ENCODE assay signal across 1 cellular context in the genomic region with DNA sequence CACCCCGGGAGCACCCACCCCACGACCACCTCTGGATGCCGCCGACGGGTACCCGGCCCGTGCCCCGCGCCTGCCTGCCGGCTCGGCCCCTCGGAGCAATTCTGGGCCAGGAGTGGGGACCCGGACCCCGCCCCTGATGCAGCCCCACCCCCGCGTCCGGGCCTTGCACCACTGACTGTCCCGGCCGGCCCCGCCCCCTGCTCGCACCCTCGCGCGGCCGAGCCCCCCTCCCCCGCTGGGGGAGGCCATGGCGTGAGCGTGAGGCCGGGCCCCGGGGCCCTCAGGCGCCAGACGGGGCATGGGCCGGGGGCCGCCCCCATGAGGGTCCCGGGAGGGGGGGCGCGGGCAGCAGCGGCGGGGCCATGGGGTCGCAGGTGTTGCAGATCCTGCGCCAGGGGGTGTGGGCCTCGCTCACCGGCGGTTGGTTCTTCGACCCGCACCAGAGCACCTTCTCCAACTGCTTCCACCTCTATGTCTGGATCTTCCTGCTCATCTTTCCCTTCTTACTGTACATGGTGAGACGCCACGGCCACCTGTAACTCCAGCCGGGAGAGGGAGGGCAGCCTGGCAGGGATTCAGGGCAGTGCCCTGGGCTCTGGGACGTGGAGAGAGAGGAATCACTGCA.
TF ChIP-seq lines count a peak whose summit lies in the region.

No MANE protein-coding gene starts in this region.

TF ChIP-seq in K562, 482 proteins besides CTCF, POLR2A, EP300 and RAD21 (continued from another document and continues in another):
- TF ChIP-seq, protein P1, sequence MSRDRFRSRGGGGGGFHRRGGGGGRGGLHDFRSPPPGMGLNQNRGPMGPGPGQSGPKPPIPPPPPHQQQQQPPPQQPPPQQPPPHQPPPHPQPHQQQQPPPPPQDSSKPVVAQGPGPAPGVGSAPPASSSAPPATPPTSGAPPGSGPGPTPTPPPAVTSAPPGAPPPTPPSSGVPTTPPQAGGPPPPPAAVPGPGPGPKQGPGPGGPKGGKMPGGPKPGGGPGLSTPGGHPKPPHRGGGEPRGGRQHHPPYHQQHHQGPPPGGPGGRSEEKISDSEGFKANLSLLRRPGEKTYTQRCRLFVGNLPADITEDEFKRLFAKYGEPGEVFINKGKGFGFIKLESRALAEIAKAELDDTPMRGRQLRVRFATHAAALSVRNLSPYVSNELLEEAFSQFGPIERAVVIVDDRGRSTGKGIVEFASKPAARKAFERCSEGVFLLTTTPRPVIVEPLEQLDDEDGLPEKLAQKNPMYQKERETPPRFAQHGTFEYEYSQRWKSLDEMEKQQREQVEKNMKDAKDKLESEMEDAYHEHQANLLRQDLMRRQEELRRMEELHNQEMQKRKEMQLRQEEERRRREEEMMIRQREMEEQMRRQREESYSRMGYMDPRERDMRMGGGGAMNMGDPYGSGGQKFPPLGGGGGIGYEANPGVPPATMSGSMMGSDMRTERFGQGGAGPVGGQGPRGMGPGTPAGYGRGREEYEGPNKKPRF (IDR thresholded peaks at IDR 0.05; ENCODE audit: low read depth, low read length), result no peak
- peak; percentile 38; the same call in 1 of the 2 replicates for TF ChIP-seq EGR1 (conservative IDR thresholded peaks at IDR 0.05)
- TF ChIP-seq ETV5 (CRISPR knock-in tag; IDR thresholded peaks at IDR 0.05; ENCODE audit: low read depth), result 0 out of 2 replicates have a peak, but pooled peaks have one; percentile 12
- TF ChIP-seq, protein P2, sequence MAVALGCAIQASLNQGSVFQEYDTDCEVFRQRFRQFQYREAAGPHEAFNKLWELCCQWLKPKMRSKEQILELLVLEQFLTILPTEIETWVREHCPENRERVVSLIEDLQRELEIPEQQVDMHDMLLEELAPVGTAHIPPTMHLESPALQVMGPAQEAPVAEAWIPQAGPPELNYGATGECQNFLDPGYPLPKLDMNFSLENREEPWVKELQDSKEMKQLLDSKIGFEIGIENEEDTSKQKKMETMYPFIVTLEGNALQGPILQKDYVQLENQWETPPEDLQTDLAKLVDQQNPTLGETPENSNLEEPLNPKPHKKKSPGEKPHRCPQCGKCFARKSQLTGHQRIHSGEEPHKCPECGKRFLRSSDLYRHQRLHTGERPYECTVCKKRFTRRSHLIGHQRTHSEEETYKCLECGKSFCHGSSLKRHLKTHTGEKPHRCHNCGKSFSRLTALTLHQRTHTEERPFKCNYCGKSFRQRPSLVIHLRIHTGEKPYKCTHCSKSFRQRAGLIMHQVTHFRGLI (CRISPR knock-in tag; IDR thresholded peaks at IDR 0.05), result no peak
- TF ChIP-seq SAP30 (IDR thresholded peaks at IDR 0.05; ENCODE audit: borderline replicate concordance, insufficient read depth, low read depth, low read length, poor library complexity, severe bottlenecking), result peak; percentile 58
- TF ChIP-seq, protein P3, sequence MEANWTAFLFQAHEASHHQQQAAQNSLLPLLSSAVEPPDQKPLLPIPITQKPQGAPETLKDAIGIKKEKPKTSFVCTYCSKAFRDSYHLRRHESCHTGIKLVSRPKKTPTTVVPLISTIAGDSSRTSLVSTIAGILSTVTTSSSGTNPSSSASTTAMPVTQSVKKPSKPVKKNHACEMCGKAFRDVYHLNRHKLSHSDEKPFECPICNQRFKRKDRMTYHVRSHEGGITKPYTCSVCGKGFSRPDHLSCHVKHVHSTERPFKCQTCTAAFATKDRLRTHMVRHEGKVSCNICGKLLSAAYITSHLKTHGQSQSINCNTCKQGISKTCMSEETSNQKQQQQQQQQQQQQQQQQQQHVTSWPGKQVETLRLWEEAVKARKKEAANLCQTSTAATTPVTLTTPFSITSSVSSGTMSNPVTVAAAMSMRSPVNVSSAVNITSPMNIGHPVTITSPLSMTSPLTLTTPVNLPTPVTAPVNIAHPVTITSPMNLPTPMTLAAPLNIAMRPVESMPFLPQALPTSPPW (CRISPR knock-in tag; IDR thresholded peaks at IDR 0.05), result peak; percentile 82
- TF ChIP-seq KHSRP (IDR thresholded peaks at IDR 0.05), result no peak
- no peak for TF ChIP-seq PURB (CRISPR knock-in tag; IDR thresholded peaks at IDR 0.05; ENCODE audit: low read depth)
- peak; percentile 29 for TF ChIP-seq PHF20 (IDR thresholded peaks at IDR 0.05; ENCODE audit: partially characterized antibody)
- TF ChIP-seq YY1 (IDR thresholded peaks at IDR 0.05; ENCODE audit: borderline replicate concordance in 1 of 3, control insufficient read depth in 1 of 3, extremely low read depth in 1 of 3, insufficient read depth in 3 of 3, insufficient read length in 1 of 3, insufficient replicate concordance in 2 of 3, low read depth in 1 of 3, low read length in 2 of 3), result peak in 1 of 3 experiments; percentile 48
- TF ChIP-seq KLF6 (CRISPR knock-in tag; IDR thresholded peaks at IDR 0.05; ENCODE audit: borderline replicate concordance), result no peak
- peak in 1 of 2 experiments; percentile 45; a peak in 1 of 4 replicates for TF ChIP-seq SIN3A (IDR thresholded peaks at IDR 0.05; ENCODE audit: borderline replicate concordance in 2 of 2, control insufficient read depth in 1 of 2, low read depth in 2 of 2, low read length in 2 of 2)
- TF ChIP-seq RB1 (IDR thresholded peaks at IDR 0.05; ENCODE audit: low read depth), result 0 out of 2 replicates have a peak, but pooled peaks have one; percentile 46
- TF ChIP-seq ZBTB7A (IDR thresholded peaks at IDR 0.05; ENCODE audit: borderline replicate concordance, control insufficient read depth, low read depth, low read length), result peak; percentile 77; the same call in 1 of the 2 replicates
- TF ChIP-seq, protein P4, sequence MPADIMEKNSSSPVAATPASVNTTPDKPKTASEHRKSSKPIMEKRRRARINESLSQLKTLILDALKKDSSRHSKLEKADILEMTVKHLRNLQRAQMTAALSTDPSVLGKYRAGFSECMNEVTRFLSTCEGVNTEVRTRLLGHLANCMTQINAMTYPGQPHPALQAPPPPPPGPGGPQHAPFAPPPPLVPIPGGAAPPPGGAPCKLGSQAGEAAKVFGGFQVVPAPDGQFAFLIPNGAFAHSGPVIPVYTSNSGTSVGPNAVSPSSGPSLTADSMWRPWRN (IDR thresholded peaks at IDR 0.05; ENCODE audit: low read depth), result no peak
- TF ChIP-seq, protein P5, sequence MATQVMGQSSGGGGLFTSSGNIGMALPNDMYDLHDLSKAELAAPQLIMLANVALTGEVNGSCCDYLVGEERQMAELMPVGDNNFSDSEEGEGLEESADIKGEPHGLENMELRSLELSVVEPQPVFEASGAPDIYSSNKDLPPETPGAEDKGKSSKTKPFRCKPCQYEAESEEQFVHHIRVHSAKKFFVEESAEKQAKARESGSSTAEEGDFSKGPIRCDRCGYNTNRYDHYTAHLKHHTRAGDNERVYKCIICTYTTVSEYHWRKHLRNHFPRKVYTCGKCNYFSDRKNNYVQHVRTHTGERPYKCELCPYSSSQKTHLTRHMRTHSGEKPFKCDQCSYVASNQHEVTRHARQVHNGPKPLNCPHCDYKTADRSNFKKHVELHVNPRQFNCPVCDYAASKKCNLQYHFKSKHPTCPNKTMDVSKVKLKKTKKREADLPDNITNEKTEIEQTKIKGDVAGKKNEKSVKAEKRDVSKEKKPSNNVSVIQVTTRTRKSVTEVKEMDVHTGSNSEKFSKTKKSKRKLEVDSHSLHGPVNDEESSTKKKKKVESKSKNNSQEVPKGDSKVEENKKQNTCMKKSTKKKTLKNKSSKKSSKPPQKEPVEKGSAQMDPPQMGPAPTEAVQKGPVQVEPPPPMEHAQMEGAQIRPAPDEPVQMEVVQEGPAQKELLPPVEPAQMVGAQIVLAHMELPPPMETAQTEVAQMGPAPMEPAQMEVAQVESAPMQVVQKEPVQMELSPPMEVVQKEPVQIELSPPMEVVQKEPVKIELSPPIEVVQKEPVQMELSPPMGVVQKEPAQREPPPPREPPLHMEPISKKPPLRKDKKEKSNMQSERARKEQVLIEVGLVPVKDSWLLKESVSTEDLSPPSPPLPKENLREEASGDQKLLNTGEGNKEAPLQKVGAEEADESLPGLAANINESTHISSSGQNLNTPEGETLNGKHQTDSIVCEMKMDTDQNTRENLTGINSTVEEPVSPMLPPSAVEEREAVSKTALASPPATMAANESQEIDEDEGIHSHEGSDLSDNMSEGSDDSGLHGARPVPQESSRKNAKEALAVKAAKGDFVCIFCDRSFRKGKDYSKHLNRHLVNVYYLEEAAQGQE (CRISPR knock-in tag; IDR thresholded peaks at IDR 0.05; ENCODE audit: low read depth), result no peak
- TF ChIP-seq, protein P6, sequence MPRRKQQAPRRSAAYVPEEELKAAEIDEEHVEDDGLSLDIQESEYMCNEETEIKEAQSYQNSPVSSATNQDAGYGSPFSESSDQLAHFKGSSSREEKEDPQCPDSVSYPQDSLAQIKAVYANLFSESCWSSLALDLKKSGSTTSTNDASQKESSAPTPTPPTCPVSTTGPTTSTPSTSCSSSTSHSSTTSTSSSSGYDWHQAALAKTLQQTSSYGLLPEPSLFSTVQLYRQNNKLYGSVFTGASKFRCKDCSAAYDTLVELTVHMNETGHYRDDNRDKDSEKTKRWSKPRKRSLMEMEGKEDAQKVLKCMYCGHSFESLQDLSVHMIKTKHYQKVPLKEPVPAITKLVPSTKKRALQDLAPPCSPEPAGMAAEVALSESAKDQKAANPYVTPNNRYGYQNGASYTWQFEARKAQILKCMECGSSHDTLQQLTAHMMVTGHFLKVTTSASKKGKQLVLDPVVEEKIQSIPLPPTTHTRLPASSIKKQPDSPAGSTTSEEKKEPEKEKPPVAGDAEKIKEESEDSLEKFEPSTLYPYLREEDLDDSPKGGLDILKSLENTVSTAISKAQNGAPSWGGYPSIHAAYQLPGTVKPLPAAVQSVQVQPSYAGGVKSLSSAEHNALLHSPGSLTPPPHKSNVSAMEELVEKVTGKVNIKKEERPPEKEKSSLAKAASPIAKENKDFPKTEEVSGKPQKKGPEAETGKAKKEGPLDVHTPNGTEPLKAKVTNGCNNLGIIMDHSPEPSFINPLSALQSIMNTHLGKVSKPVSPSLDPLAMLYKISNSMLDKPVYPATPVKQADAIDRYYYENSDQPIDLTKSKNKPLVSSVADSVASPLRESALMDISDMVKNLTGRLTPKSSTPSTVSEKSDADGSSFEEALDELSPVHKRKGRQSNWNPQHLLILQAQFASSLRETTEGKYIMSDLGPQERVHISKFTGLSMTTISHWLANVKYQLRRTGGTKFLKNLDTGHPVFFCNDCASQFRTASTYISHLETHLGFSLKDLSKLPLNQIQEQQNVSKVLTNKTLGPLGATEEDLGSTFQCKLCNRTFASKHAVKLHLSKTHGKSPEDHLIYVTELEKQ (CRISPR knock-in tag; IDR thresholded peaks at IDR 0.05), result no peak
- TF ChIP-seq CCNT2 (IDR thresholded peaks at IDR 0.05; ENCODE audit: borderline replicate concordance, extremely low read depth, insufficient read length, low read depth, low read length), result peak; percentile 10
- TF ChIP-seq MYC (IDR thresholded peaks at IDR 0.05; ENCODE audit: low read depth, low read length), result peak; percentile 5; the same call in 1 of the 2 replicates
- no peak for TF ChIP-seq MYC (CRISPR knock-in tag; IDR thresholded peaks at IDR 0.05; ENCODE audit: borderline replicate concordance, low read depth)
- no peak for TF ChIP-seq KLF13 (tag; IDR thresholded peaks at IDR 0.05; ENCODE audit: borderline replicate concordance, low read depth)
- TF ChIP-seq RNF2 (IDR thresholded peaks at IDR 0.05), result no peak
- no peak for TF ChIP-seq NFYB (IDR thresholded peaks at IDR 0.05; ENCODE audit: extremely low read depth, insufficient read length)
- TF ChIP-seq, protein P7, sequence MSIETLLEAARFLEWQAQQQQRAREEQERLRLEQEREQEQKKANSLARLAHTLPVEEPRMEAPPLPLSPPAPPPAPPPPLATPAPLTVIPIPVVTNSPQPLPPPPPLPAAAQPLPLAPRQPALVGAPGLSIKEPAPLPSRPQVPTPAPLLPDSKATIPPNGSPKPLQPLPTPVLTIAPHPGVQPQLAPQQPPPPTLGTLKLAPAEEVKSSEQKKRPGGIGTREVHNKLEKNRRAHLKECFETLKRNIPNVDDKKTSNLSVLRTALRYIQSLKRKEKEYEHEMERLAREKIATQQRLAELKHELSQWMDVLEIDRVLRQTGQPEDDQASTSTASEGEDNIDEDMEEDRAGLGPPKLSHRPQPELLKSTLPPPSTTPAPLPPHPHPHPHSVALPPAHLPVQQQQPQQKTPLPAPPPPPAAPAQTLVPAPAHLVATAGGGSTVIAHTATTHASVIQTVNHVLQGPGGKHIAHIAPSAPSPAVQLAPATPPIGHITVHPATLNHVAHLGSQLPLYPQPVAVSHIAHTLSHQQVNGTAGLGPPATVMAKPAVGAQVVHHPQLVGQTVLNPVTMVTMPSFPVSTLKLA (conservative IDR thresholded peaks at IDR 0.05), result no peak; a peak in 1 of 4 replicates
- TF ChIP-seq ZNF24 (IDR thresholded peaks at IDR 0.05), result no peak
- TF ChIP-seq SIN3B (IDR thresholded peaks at IDR 0.05; ENCODE audit: low read depth), result 0 out of 2 replicates have a peak, but pooled peaks have one; percentile 6
- TF ChIP-seq POLR2AphosphoS2 (IDR thresholded peaks at IDR 0.05; ENCODE audit: low read length), result no peak
- 0 out of 2 replicates have a peak, but pooled peaks have one; percentile 18 for TF ChIP-seq KAT7 (CRISPR knock-in tag; IDR thresholded peaks at IDR 0.05; ENCODE audit: borderline replicate concordance)
- TF ChIP-seq PHF21A (IDR thresholded peaks at IDR 0.05; ENCODE audit: borderline replicate concordance, low read depth), result no peak
- no peak for TF ChIP-seq PRPF4 (IDR thresholded peaks at IDR 0.05; ENCODE audit: insufficient read depth, low read depth, low read length, poor library complexity, severe bottlenecking)
- TF ChIP-seq, protein P8, sequence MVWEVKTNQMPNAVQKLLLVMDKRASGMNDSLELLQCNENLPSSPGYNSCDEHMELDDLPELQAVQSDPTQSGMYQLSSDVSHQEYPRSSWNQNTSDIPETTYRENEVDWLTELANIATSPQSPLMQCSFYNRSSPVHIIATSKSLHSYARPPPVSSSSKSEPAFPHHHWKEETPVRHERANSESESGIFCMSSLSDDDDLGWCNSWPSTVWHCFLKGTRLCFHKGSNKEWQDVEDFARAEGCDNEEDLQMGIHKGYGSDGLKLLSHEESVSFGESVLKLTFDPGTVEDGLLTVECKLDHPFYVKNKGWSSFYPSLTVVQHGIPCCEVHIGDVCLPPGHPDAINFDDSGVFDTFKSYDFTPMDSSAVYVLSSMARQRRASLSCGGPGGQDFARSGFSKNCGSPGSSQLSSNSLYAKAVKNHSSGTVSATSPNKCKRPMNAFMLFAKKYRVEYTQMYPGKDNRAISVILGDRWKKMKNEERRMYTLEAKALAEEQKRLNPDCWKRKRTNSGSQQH (CRISPR knock-in tag; IDR thresholded peaks at IDR 0.05), result no peak
- TF ChIP-seq, protein P9, sequence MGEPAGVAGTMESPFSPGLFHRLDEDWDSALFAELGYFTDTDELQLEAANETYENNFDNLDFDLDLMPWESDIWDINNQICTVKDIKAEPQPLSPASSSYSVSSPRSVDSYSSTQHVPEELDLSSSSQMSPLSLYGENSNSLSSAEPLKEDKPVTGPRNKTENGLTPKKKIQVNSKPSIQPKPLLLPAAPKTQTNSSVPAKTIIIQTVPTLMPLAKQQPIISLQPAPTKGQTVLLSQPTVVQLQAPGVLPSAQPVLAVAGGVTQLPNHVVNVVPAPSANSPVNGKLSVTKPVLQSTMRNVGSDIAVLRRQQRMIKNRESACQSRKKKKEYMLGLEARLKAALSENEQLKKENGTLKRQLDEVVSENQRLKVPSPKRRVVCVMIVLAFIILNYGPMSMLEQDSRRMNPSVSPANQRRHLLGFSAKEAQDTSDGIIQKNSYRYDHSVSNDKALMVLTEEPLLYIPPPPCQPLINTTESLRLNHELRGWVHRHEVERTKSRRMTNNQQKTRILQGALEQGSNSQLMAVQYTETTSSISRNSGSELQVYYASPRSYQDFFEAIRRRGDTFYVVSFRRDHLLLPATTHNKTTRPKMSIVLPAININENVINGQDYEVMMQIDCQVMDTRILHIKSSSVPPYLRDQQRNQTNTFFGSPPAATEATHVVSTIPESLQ (CRISPR knock-in tag; IDR thresholded peaks at IDR 0.05), result no peak
